In genomic region chr18:62522178-62522509, GRCh38 we compare ENCODE assay signal across 8 cellular contexts. TPM values are rescaled to one million over a fixed set of nuclear protein-coding genes. Genes with fewer than 3 reads are reported as not detected.
DNase-seq lines count a peak whose midpoint lies in the region; ATAC-seq and TF ChIP-seq lines count a peak whose summit lies in the region.

No MANE protein-coding gene starts in this region.

- no peaks in the 10 kb centered on the region for H4K20me1 ChIP-seq in DND-41 (ENCODE audit: insufficient read depth, low read length)
- H4K20me1 ChIP-seq in Karpas-422 (ENCODE audit: insufficient read depth, low read depth, low read length): no peaks in the 10 kb centered on the region
- H4K20me1 ChIP-seq in mammary epithelial cell (ENCODE audit: insufficient read depth, low read length): no peaks in the 10 kb centered on the region

- CTCF ChIA-PET in mammary epithelial cell (lab: Charles Lee; ENCODE audit: low non-redundant PET): interaction anchor here (0.7 kb wide), 1 partner anchor 335 kb away, joined by 4 read pairs; the partner anchor contains the start of gene RELCH

- H3K9me2 ChIP-seq in Karpas-422 (replicated peaks; ENCODE audit: insufficient read depth, low read length): no peaks in the 10 kb centered on the region

- H3K36me3 ChIP-seq in DND-41 (ENCODE audit: insufficient read depth, low read length) (no peaks in the 10 kb centered on the region; the same call in 1 of the 2 replicates), Karpas-422 (ENCODE audit: insufficient read depth, low read length) (no peaks in the 10 kb centered on the region), mammary epithelial cell (ENCODE audit: insufficient read depth, low read length) (no peaks in the 10 kb centered on the region), mesodermal cell (ENCODE audit: control insufficient read depth, insufficient read depth, low read length) (no peaks in the 10 kb centered on the region)

- intact Hi-C loops in mammary epithelial cell (cut with micrococcal nuclease): loop anchor here (1.0 to 10.0 kb wide), 5 partner anchors 37 to 903 kb away; partner anchors contain the start of genes PHLPP1, PIGN, RELCH and VPS4B

- WGBS in mammary epithelial cell (ENCODE audit: low coverage, missing lambda C conversion rate): 0% methylated on average over 3 of the region's 32 CpGs
- 0% methylated on average over 11 to 26 of the region's 32 CpGs for WGBS in mesodermal cell (ENCODE audit: insufficient coverage in 2 of 2), 2 experiments

- no peaks in the 10 kb centered on the region for H3K27me3 ChIP-seq in DND-41 (ENCODE audit: insufficient read depth, low read length, poor library complexity)
- no peaks in the 10 kb centered on the region for H3K27me3 ChIP-seq in Karpas-422 (ENCODE audit: low read length)
- H3K27me3 ChIP-seq in mammary epithelial cell (ENCODE audit: insufficient read depth, low read length): no peaks in the 10 kb centered on the region

- no peak for TF ChIP-seq CTCF in DND-41 (IDR thresholded peaks at IDR 0.05; ENCODE audit: borderline replicate concordance, extremely low read depth, low read length, poor library complexity, severe bottlenecking)
- TF ChIP-seq CTCF in mammary epithelial cell (conservative IDR thresholded peaks at IDR 0.05 in 1 of 2, IDR thresholded peaks at IDR 0.05 in 1 of 2; ENCODE audit: extremely low read depth in 1 of 2, insufficient read depth in 1 of 2, low read depth in 1 of 2, low read length in 2 of 2): no peak

- H3K79me2 ChIP-seq in DND-41 (ENCODE audit: insufficient read depth, low read length) (peaks cover 35% of the 10 kb centered on the region), Karpas-422 (ENCODE audit: low read length) (peaks cover 33% of the 10 kb centered on the region), mammary epithelial cell (ENCODE audit: insufficient read depth, low read length) (peaks cover 44% of the 10 kb centered on the region)

- H2AFZ ChIP-seq in DND-41 (ENCODE audit: low read depth, low read length) (peak overlapping the region; percentile 91), Karpas-422 (ENCODE audit: low read length) (peak overlapping the region; percentile 82), mammary epithelial cell (ENCODE audit: low read depth, low read length) (peak overlapping the region; percentile 98)

- dilution Hi-C loops in mammary epithelial cell (cut with HindIII; ENCODE audit: low sequenced_read_pairs): no loop called here

- ATAC-seq in DND-41 (ENCODE audit: insufficient read depth, low read depth): no peak; the same call in 2 of the 3 replicates
- ATAC-seq in GM21515 (IDR thresholded peaks at IDR 0.05; ENCODE audit: unreplicated experiment): peak; percentile 6

- DNase-seq in DND-41 (no peak), Karpas-422 (no peak), mammary epithelial cell (no peak), foreskin melanocyte (no peak), occipital lobe (lab: John Stamatoyannopoulos, UW) (no peak), NOMO-1 (lab: John Stamatoyannopoulos, UW; ENCODE audit: unreplicated experiment in 2 of 2) (no peak)

- no TSS peak for BruUV-seq in mammary epithelial cell (replicated peaks; lab: Mats Ljungman, UMichigan)

- in situ Hi-C loops in mammary epithelial cell (cut with MboI; ENCODE audit: low sequenced_read_pairs in 2 of 2): no loop called here

- H3K9ac ChIP-seq in DND-41 (ENCODE audit: low read depth, low read length) (peak overlapping the region; percentile 69), Karpas-422 (ENCODE audit: low read length) (peak overlapping the region; percentile 77), mammary epithelial cell (ENCODE audit: insufficient read depth, low read length) (peak overlapping the region; percentile 83)

- H3K4me2 ChIP-seq in DND-41 (ENCODE audit: insufficient read depth, low read length) (peak overlapping the region; percentile 93), Karpas-422 (ENCODE audit: low read depth, low read length, poor library complexity, severe bottlenecking) (peak overlapping the region; percentile 94), mammary epithelial cell (ENCODE audit: insufficient read depth, low read depth, low read length) (peak overlapping the region; percentile 90)

- H3K4me3 ChIP-seq in DND-41 (ENCODE audit: low read depth in 1 of 2, low read length in 2 of 2) (peak overlapping the region; percentile 48 to 86; a peak in 3 of 4 replicates), Karpas-422 (ENCODE audit: low read length) (peak overlapping the region; percentile 83), mammary epithelial cell (replicated peaks in 1 of 3; ENCODE audit: insufficient read depth in 1 of 3, low read depth in 2 of 3, low read length in 3 of 3) (peak overlapping the region; percentile 96 to 97 (median 96)), mesodermal cell (ENCODE audit: extremely low read depth, insufficient read depth, low read length, poor library complexity, severe bottlenecking) (peak overlapping the region; percentile 75)

- H3K9me3 ChIP-seq in DND-41 (ENCODE audit: insufficient read depth, low read length, severe bottlenecking) (no peaks in the 10 kb centered on the region), Karpas-422 (ENCODE audit: low read length) (no peaks in the 10 kb centered on the region), mammary epithelial cell (replicated peaks; ENCODE audit: insufficient read depth, low read length) (no peaks in the 10 kb centered on the region), mesodermal cell (ENCODE audit: control insufficient read depth, low read length) (no peaks in the 10 kb centered on the region)

- H3K4me1 ChIP-seq in DND-41 (ENCODE audit: insufficient read depth, low read length): peaks cover 44% of the 10 kb centered on the region
- H3K4me1 ChIP-seq in Karpas-422 (ENCODE audit: low read length): peaks cover 10% of the 10 kb centered on the region
- peaks cover 22% of the 10 kb centered on the region for H3K4me1 ChIP-seq in mammary epithelial cell (ENCODE audit: insufficient read depth, low read length)
- H3K4me1 ChIP-seq in mesodermal cell (ENCODE audit: control insufficient read depth, insufficient read depth, low read length, poor library complexity, severe bottlenecking): peaks cover 10% of the 10 kb centered on the region

- peak overlapping the region; percentile 63; the same call in 1 of the 2 replicates for H3K27ac ChIP-seq in DND-41 (ENCODE audit: low read length)
- H3K27ac ChIP-seq in Karpas-422 (ENCODE audit: low read length): no peak overlapping the region
- peak overlapping the region; percentile 83 for H3K27ac ChIP-seq in mammary epithelial cell (ENCODE audit: insufficient read depth, low read depth, low read length)
- no peak overlapping the region for H3K27ac ChIP-seq in mesodermal cell (ENCODE audit: low read depth, low read length, severe bottlenecking)

RNA-seq across cellular contexts. Expression of gene ZCCHC2, which starts 0.7 kb away (rescaled TPM):
- 20.6 and 42.6 TPM in 2 replicates for total RNA-seq in Karpas-422 (2014; rRNA removed; shearing (Covaris generic); ENCODE audit: low replicate concordance)
- total RNA-seq in mammary epithelial cell (10 to 100 TPM; 13.7 to 16.2 TPM), occipital lobe (13.1 TPM)
- polyA plus RNA-seq in mammary epithelial cell: 12.2 TPM
- 38.9 TPM for polyA minus RNA-seq in mammary epithelial cell
- 9.9 TPM for polyA plus RNA-seq in mesodermal cell (2013, experiment 1 of 2)
- polyA plus RNA-seq in mesodermal cell (2013, experiment 2 of 2): 8.1 TPM

Comparison
In these comparisons a context has a peak if more than half of its experiments do, and no peak if none do; other contexts are left out.
1. H3K27ac ChIP-seq: peak in DND-41 (single experiment) and mammary epithelial cell (single experiment); none in Karpas-422 (single experiment) and mesodermal cell (single experiment).
2. Peak in every context shown above with its lines, with median percentiles within 50 percentile points of each other: H2AFZ ChIP-seq, H3K4me2 ChIP-seq, H3K4me3 ChIP-seq and H3K9ac ChIP-seq.